Comparison of ENCODE assay signal across 15 cellular contexts in genomic region chr2:45210466-45211195, GRCh38.
DNase-seq lines count a peak whose midpoint lies in the region.
"Had no signal": no experiment of that assay in that cellular context is flagged by ENCODE, and none has a peak within 500 bp of the region (broad histone marks: within the 10 kb centered on the region; RNA-seq: fewer than 3 reads in every experiment).

No MANE protein-coding gene starts in this region.

- no peaks in the 10 kb centered on the region for H3K36me3 ChIP-seq in SJCRH30
- H3K36me3 ChIP-seq: lower lobe of right lung, SJSA1, transverse colon had no signal

- peak; percentile 76 for DNase-seq in H4 (ENCODE audit: low spot score)
- DNase-seq in LHCN-M2 (ENCODE audit: low read depth): peak; percentile 82
- peak; percentile 44 to 59 for DNase-seq in SJCRH30
- DNase-seq in glomerular visceral epithelial cell (ENCODE audit: extremely low spot score): peak; percentile 6
- DNase-seq in AML-193 (lab: John Stamatoyannopoulos, UW): no peak
- no peak for DNase-seq in pons (ENCODE audit: low spot score)
- DNase-seq in iPS-NIHi11 (ENCODE audit: low spot score): no peak
- no peak for DNase-seq in activated CD8-positive, alpha-beta memory T cell treated with anti-CD3 and anti-CD28 coated beads, Interleukin-2, amount 50 U/mL, for 4 hours
- DNase-seq: activated effector memory CD4-positive, alpha-beta T cell treated with Interleukin-2 at 50 U/mL for 16 hours; lower lobe of right lung; NCI-H774; right cardiac atrium; stimulated activated CD4-positive, alpha-beta T cell treated with anti-CD3 and anti-CD28 coated beads, Interleukin-4, amount 100 ng/mL, for 1 hour; transverse colon had no signal

- no peak overlapping the region for H3K27ac ChIP-seq in SJCRH30
- H3K27ac ChIP-seq: lower lobe of right lung, SJSA1, transverse colon had no signal

- H3K4me1 ChIP-seq in SJCRH30: no peaks in the 10 kb centered on the region
- H3K4me1 ChIP-seq: lower lobe of right lung, SJSA1 had no signal

- H3K9me3 ChIP-seq in SJCRH30 (replicated peaks): peaks cover 5% of the 10 kb centered on the region; the same call in 1 of the 2 replicates
- H3K9me3 ChIP-seq: lower lobe of right lung, SJSA1, transverse colon had no signal

- H3K27me3 ChIP-seq in SJCRH30: no peaks in the 10 kb centered on the region
- H3K27me3 ChIP-seq: SJSA1, transverse colon had no signal

- H3K4me3 ChIP-seq in SJCRH30: peak overlapping the region; percentile 21
- H3K4me3 ChIP-seq: lower lobe of right lung, SJSA1, transverse colon had no signal

Comparison
In these comparisons a context has a peak if more than half of its experiments do, and no peak if none do; other contexts are left out.
1. DNase-seq: peak in H4 (single experiment), LHCN-M2 (single experiment), SJCRH30 (2 of 2) and glomerular visceral epithelial cell (single experiment); none in AML-193 (0 of 2), pons (single experiment), iPS-NIHi11 (single experiment) and activated CD8-positive, alpha-beta memory T cell treated with anti-CD3 and anti-CD28 coated beads, Interleukin-2, amount 50 U/mL, for 4 hours (single experiment).